ENCODE assay signal across 7 cellular contexts in genomic region chr6:89037901-89038293, GRCh38. TPM values are rescaled to one million over a fixed set of nuclear protein-coding genes. Genes with fewer than 3 reads are reported as not detected.
A peak's percentile ranks its signal among the peaks of the same experiment; 100 is the strongest.
DNase-seq lines count a peak whose midpoint lies in the region; ATAC-seq and TF ChIP-seq lines count a peak whose summit lies in the region.
"Not testable (repeated sequence)": the region's sequence is repeated elsewhere in the genome, so short reads cannot be mapped to it uniquely, and the experiment has no call there.

No MANE protein-coding gene starts in this region.

- not testable (repeated sequence) for H3K27me3 Mint-ChIP-seq in CD14-positive monocyte (ENCODE audit: low read depth in 3 of 3); activated naive CD4-positive, alpha-beta T cell treated with anti-CD3 and anti-CD28 coated beads, Interleukin-2, amount 50 U/mL, for 24 hours

- not testable (repeated sequence) for H3K36me3 Mint-ChIP-seq in CD14-positive monocyte
- H3K36me3 Mint-ChIP-seq in activated naive CD4-positive, alpha-beta T cell treated with anti-CD3 and anti-CD28 coated beads, Interleukin-2, amount 50 U/mL, for 24 hours, result peaks cover 13% of the 10 kb centered on the region

- not testable (repeated sequence) for TF ChIP-seq CTCF in CD14-positive monocyte (IDR thresholded peaks at IDR 0.05); hepatocyte (IDR thresholded peaks at IDR 0.05; ENCODE audit: poor library complexity); smooth muscle cell (IDR thresholded peaks at IDR 0.05; ENCODE audit: borderline replicate concordance, insufficient read depth, poor library complexity, severe bottlenecking)
- TF ChIP-seq CTCF in HCT116 (IDR thresholded peaks at IDR 0.05 in 2 of 3, conservative IDR thresholded peaks at IDR 0.05 in 1 of 3; ENCODE audit: borderline replicate concordance in 1 of 3, insufficient read depth in 1 of 3, low read depth in 2 of 3, low read length in 2 of 3) (peak in 2 of 3 experiments; percentile 15 to 17; a peak in 2 of 6 replicates), cardiac fibroblast (IDR thresholded peaks at IDR 0.05; ENCODE audit: low read depth, low read length) (peak; percentile 16), epithelial cell of proximal tubule (conservative IDR thresholded peaks at IDR 0.05; ENCODE audit: low read depth, low read length) (peak; percentile 10)

- H2AFZ ChIP-seq in HCT116 (ENCODE audit: low read depth, low read length, poor library complexity, severe bottlenecking); hepatocyte; smooth muscle cell (ENCODE audit: low read depth): not testable (repeated sequence)

- not testable (repeated sequence) for H3K79me2 ChIP-seq in HCT116 (ENCODE audit: insufficient read depth, low read length); hepatocyte; smooth muscle cell (ENCODE audit: low read depth)

- POLR2A ChIA-PET in HCT116 (lab: Charles Lee), result not testable (repeated sequence)

- not testable (repeated sequence) for ATAC-seq in HCT116

- not testable (repeated sequence) for H3K27ac ChIP-seq in HCT116 (ENCODE audit: low read depth, low read length)
- H3K27ac ChIP-seq in hepatocyte (peak overlapping the region; percentile 96), smooth muscle cell (ENCODE audit: low read depth) (peak overlapping the region; percentile 94)

- H3K4me3 ChIP-seq in HCT116 (replicated peaks in 1 of 2; ENCODE audit: low read depth in 1 of 2, low read length in 2 of 2); cardiac fibroblast (replicated peaks in 1 of 2; ENCODE audit: low read depth in 2 of 2, low read length in 2 of 2); epithelial cell of proximal tubule (ENCODE audit: low read depth, low read length); hepatocyte; smooth muscle cell: not testable (repeated sequence)

- H3F3A ChIP-seq in smooth muscle cell (ENCODE audit: low read depth), result peaks cover 19% of the 10 kb centered on the region

- intact Hi-C loops in CD14-positive monocyte (cut with micrococcal nuclease), result loop anchor here in 1 of 2 donors (5.0 kb wide), 1 partner anchor 44 kb away; the partner anchor contains the start of gene PNRC1
- intact Hi-C loops in HCT116 (cut with micrococcal nuclease), result not testable (repeated sequence)

- not testable (repeated sequence) for H3K9me2 ChIP-seq in HCT116 (ENCODE audit: insufficient read depth); hepatocyte (replicated peaks; ENCODE audit: insufficient read depth)

- H3K4me2 ChIP-seq in HCT116 (ENCODE audit: low read length); hepatocyte; smooth muscle cell: not testable (repeated sequence)

- TF ChIP-seq RAD21 in HCT116 (IDR thresholded peaks at IDR 0.05; ENCODE audit: low read depth), result not testable (repeated sequence)

- peaks cover 38% of the 10 kb centered on the region for H3K4me1 Mint-ChIP-seq in CD14-positive monocyte
- H3K4me1 Mint-ChIP-seq in activated naive CD4-positive, alpha-beta T cell treated with anti-CD3 and anti-CD28 coated beads, Interleukin-2, amount 50 U/mL, for 24 hours, result not testable (repeated sequence)

- not testable (repeated sequence) for BruUV-seq in HCT116 (replicated peaks; lab: Mats Ljungman, UMichigan)

- peak overlapping the region in 4 of 7 donors; percentile 8 to 88 (median 59) for H3K27ac Mint-ChIP-seq in CD14-positive monocyte
- H3K27ac Mint-ChIP-seq in activated naive CD4-positive, alpha-beta T cell treated with anti-CD3 and anti-CD28 coated beads, Interleukin-2, amount 50 U/mL, for 24 hours, result peak overlapping the region; percentile 25

- H3K9ac ChIP-seq in HCT116 (ENCODE audit: low read length); smooth muscle cell (ENCODE audit: low read depth): not testable (repeated sequence)

- H3K4me3 Mint-ChIP-seq in CD14-positive monocyte; activated naive CD4-positive, alpha-beta T cell treated with anti-CD3 and anti-CD28 coated beads, Interleukin-2, amount 50 U/mL, for 24 hours: not testable (repeated sequence)

- peaks cover 12 to 21% (median 18%) of the 10 kb centered on the region in 7 donors for H3K9me3 Mint-ChIP-seq in CD14-positive monocyte
- not testable (repeated sequence) for H3K9me3 Mint-ChIP-seq in activated naive CD4-positive, alpha-beta T cell treated with anti-CD3 and anti-CD28 coated beads, Interleukin-2, amount 50 U/mL, for 24 hours

- H3K27me3 ChIP-seq in HCT116 (ENCODE audit: insufficient read depth, low read length); hepatocyte; smooth muscle cell (ENCODE audit: low read depth): not testable (repeated sequence)

- not testable (repeated sequence) for H4K20me1 ChIP-seq in HCT116 (ENCODE audit: insufficient read depth); hepatocyte (ENCODE audit: insufficient read depth, poor library complexity, severe bottlenecking); smooth muscle cell (ENCODE audit: low read depth)

- RAD21 ChIA-PET in HCT116 (lab: Charles Lee; ENCODE audit: low non-redundant PET in 1 of 2, low total read pairs in 2 of 2, uncharacterized antibody in 2 of 2, unreplicated experiment in 2 of 2), result not testable (repeated sequence)

- H3K36me3 ChIP-seq in HCT116 (ENCODE audit: control insufficient read depth in 1 of 2, insufficient read depth in 2 of 2, low read length in 2 of 2); hepatocyte (replicated peaks; ENCODE audit: insufficient read depth, low read depth); smooth muscle cell (ENCODE audit: low read depth): not testable (repeated sequence)

- not testable (repeated sequence) for H3K9me3 ChIP-seq in HCT116 (ENCODE audit: control insufficient read depth in 1 of 2, insufficient read depth in 1 of 2, low read depth in 1 of 2, low read length in 2 of 2); hepatocyte (ENCODE audit: low read depth); smooth muscle cell (replicated peaks; ENCODE audit: low read depth)

- H3K4me1 ChIP-seq in HCT116 (ENCODE audit: control insufficient read depth in 1 of 2, insufficient read depth in 2 of 2, low read length in 2 of 2), result not testable (repeated sequence)
- H3K4me1 ChIP-seq in hepatocyte (ENCODE audit: insufficient read depth), result peaks cover 19% of the 10 kb centered on the region
- H3K4me1 ChIP-seq in smooth muscle cell (ENCODE audit: low read depth), result peaks cover 15% of the 10 kb centered on the region

- not testable (repeated sequence) for DNase-seq in CD14-positive monocyte (ENCODE audit: low spot score); HCT116 (ENCODE audit: low read depth, low spot score); cardiac fibroblast (ENCODE audit: low read depth in 2 of 2); epithelial cell of proximal tubule (ENCODE audit: low read depth); hepatocyte (ENCODE audit: low spot score); smooth muscle cell (lab: John Stamatoyannopoulos, UW; ENCODE audit: unreplicated experiment)

- not testable (repeated sequence) for TF ChIP-seq POLR2A in HCT116 (IDR thresholded peaks at IDR 0.05; ENCODE audit: borderline replicate concordance, extremely low read depth, insufficient read depth, insufficient read length)

- CTCF ChIA-PET in HCT116 (lab: Charles Lee), result not testable (repeated sequence)

RNA-seq across cellular contexts. Expression of gene PNRC1, which starts 42.7 kb away (rescaled TPM):
- polyA plus RNA-seq in CD14-positive monocyte (100 to 1,000 TPM; 348 to 398 TPM), hepatocyte (226 and 234 TPM in 2 replicates), smooth muscle cell (183 and 198 TPM in 2 replicates)
- total RNA-seq in HCT116 (2021; ENCODE audit: unreplicated experiment) (66.8 TPM), epithelial cell of proximal tubule (12.7 and 62.6 TPM in 2 replicates), hepatocyte (159 and 181 TPM in 2 replicates), smooth muscle cell (188 and 202 TPM in 2 replicates)
- polyA plus RNA-seq in HCT116 (2012), result 27.9 and 40.8 TPM in 2 replicates
